ENCODE assay signal across 15 cellular contexts in genomic region chr3:42853056-42853455, GRCh38. TPM values are rescaled to one million over a fixed set of nuclear protein-coding genes. Genes with fewer than 3 reads are reported as not detected.
DNase-seq lines count a peak whose midpoint lies in the region; ATAC-seq, FAIRE-seq and TF ChIP-seq lines count a peak whose summit lies in the region.
"Had no signal": no experiment of that assay in that cellular context is flagged by ENCODE, and none has a peak within 500 bp of the region (broad histone marks: within the 10 kb centered on the region; RNA-seq: fewer than 3 reads in every experiment).

No MANE protein-coding gene starts in this region.

- H2BK15ac ChIP-seq in mesendoderm (replicated peaks; ENCODE audit: low read depth): no peak overlapping the region

- no peaks in the 10 kb centered on the region for H3K27me3 ChIP-seq in BLaER1 treated with 17β-estradiol and CSF1 and Interleukin-3, amounts not matched to agents 10 nM and 100 nM
- H3K27me3 ChIP-seq in HepG2 (ENCODE audit: control insufficient read depth in 1 of 2, insufficient read depth in 2 of 2, low read length in 2 of 2) (no peaks in the 10 kb centered on the region), thoracic aorta (replicated peaks; ENCODE audit: insufficient read depth) (no peaks in the 10 kb centered on the region), mesendoderm (ENCODE audit: insufficient read depth, low read length, poor library complexity) (no peaks in the 10 kb centered on the region)

- DNase-seq in activated CD8-positive, alpha-beta memory T cell treated with anti-CD3 and anti-CD28 coated beads, Interleukin-2, amount 50 U/mL, for 48 hours: peak; percentile 30
- DNase-seq in HepG2 (ENCODE audit: low spot score) (no peak), thoracic aorta (ENCODE audit: low spot score) (no peak), mesendoderm (no peak), substantia nigra (lab: John Stamatoyannopoulos, UW) (no peak), hippocampal formation (lab: John Stamatoyannopoulos, UW) (no peak)
- DNase-seq: DMS79, NCI-H1436 treated with DMSO at 0.1 percent for 48 hours, NCI-H524 treated with DMSO at 0.1 percent for 48 hours had no signal

- no peak for TF ChIP-seq CTCF in HepG2 (CRISPR knock-in tag; IDR thresholded peaks at IDR 0.05)
- no peak for TF ChIP-seq CTCF in thoracic aorta (IDR thresholded peaks at IDR 0.05)

- in situ Hi-C loops in HepG2 (cut with HindIII; ENCODE audit: extremely low pct_ligation_motif_present, low pct_unique_long_range_greater_than_20kb): no loop called here

- H4K20me1 ChIP-seq in BLaER1 treated with 17β-estradiol and CSF1 and Interleukin-3, amounts not matched to agents 10 nM and 100 nM: no peaks in the 10 kb centered on the region
- H4K20me1 ChIP-seq in HepG2 (ENCODE audit: insufficient read depth, low read length): no peaks in the 10 kb centered on the region

- H3K9me3 ChIP-seq in BLaER1 treated with 17β-estradiol and CSF1 and Interleukin-3, amounts not matched to agents 10 nM and 100 nM (replicated peaks in 1 of 11): no peaks in the 10 kb centered on the region
- H3K9me3 ChIP-seq in HepG2 (ENCODE audit: low read length) (no peaks in the 10 kb centered on the region), thoracic aorta (no peaks in the 10 kb centered on the region)

- H2BK5ac ChIP-seq in mesendoderm (ENCODE audit: low read length): no peak overlapping the region

- TF ChIP-seq POLR2A in HepG2 (IDR thresholded peaks at IDR 0.05; ENCODE audit: insufficient read depth in 1 of 2, low read depth in 2 of 2, low read length in 2 of 2): no peak

- H3K4ac ChIP-seq in mesendoderm (ENCODE audit: low read depth, low read length): no peak overlapping the region

- peak overlapping the region; percentile 25 to 87 (median 77); a peak in 20 of 22 replicates for H3K4me2 ChIP-seq in BLaER1 treated with 17β-estradiol and CSF1 and Interleukin-3, amounts not matched to agents 10 nM and 100 nM
- H3K4me2 ChIP-seq in HepG2 (ENCODE audit: low read depth, low read length) (peak overlapping the region; percentile 53), mesendoderm (ENCODE audit: low read length) (no peak overlapping the region)
- H3K4me2 ChIP-seq: KMS-11 had no signal

- H3K23ac ChIP-seq in mesendoderm (ENCODE audit: low read length): no peak overlapping the region

- no peak overlapping the region for H4K5ac ChIP-seq in mesendoderm (ENCODE audit: low read length)

- H3K79me1 ChIP-seq in mesendoderm (ENCODE audit: low read length): no peaks in the 10 kb centered on the region

- H3K56ac ChIP-seq in mesendoderm (ENCODE audit: low read length): no peak overlapping the region

- no peak overlapping the region for H4K8ac ChIP-seq in mesendoderm (ENCODE audit: low read depth, low read length)

- peaks cover 17 to 62% (median 49%) of the 10 kb centered on the region in 10 experiments for H3K4me1 ChIP-seq in BLaER1 treated with 17β-estradiol and CSF1 and Interleukin-3, amounts not matched to agents 10 nM and 100 nM
- peaks cover 95% of the 10 kb centered on the region for H3K4me1 ChIP-seq in HepG2 (ENCODE audit: insufficient read depth, low read length)
- H3K4me1 ChIP-seq in thoracic aorta (ENCODE audit: control insufficient read depth in 1 of 2, low read depth in 2 of 2): peaks cover 18 to 25% of the 10 kb centered on the region in 2 donors
- H3K4me1 ChIP-seq in mesendoderm (ENCODE audit: control insufficient read depth, low read depth, low read length): no peaks in the 10 kb centered on the region

- intact Hi-C loops in HepG2 (cut with micrococcal nuclease; ENCODE audit: unreplicated experiment): no loop called here

- no peaks in the 10 kb centered on the region for H3K79me2 ChIP-seq in HepG2 (ENCODE audit: insufficient read depth, low read length)
- no peaks in the 10 kb centered on the region for H3K79me2 ChIP-seq in mesendoderm (ENCODE audit: control insufficient read depth, insufficient read depth, low read length)

- H3K9ac ChIP-seq in BLaER1 treated with 17β-estradiol and CSF1 and Interleukin-3, amounts not matched to agents 10 nM and 100 nM: peak overlapping the region in 7 of 11 experiments; percentile 39 to 63 (median 47); a peak in 11 of 22 replicates
- H3K9ac ChIP-seq in HepG2 (ENCODE audit: insufficient read depth, low read depth, low read length) (peak overlapping the region; percentile 58), mesendoderm (ENCODE audit: low read length) (no peak overlapping the region)
- H3K9ac ChIP-seq: KMS-11 had no signal

- peak overlapping the region in 6 of 11 experiments; percentile 13 to 61 (median 37); a peak in 12 of 22 replicates for H3K27ac ChIP-seq in BLaER1 treated with 17β-estradiol and CSF1 and Interleukin-3, amounts not matched to agents 10 nM and 100 nM
- H3K27ac ChIP-seq in HepG2 (ENCODE audit: extremely low read length, insufficient read depth, low read length) (peak overlapping the region; percentile 98), thoracic aorta (peak overlapping the region; percentile 63 to 73), mesendoderm (ENCODE audit: low read depth, low read length) (no peak overlapping the region), substantia nigra (ENCODE audit: low read depth, low read length, poor library complexity, severe bottlenecking) (no peak overlapping the region)
- H3K27ac ChIP-seq: KMS-11 had no signal

- H3K4me3 ChIP-seq in BLaER1 treated with 17β-estradiol and CSF1 and Interleukin-3, amounts not matched to agents 10 nM and 100 nM: 0 out of 20 replicates have a peak overlapping the region, but pooled peaks of 1 of the 10 experiments have one; percentile 7
- no peak overlapping the region; a peak in 1 of 6 replicates for H3K4me3 ChIP-seq in HepG2 (replicated peaks in 1 of 3; ENCODE audit: insufficient read depth in 1 of 3, low read depth in 2 of 3, low read length in 3 of 3)
- no peak overlapping the region for H3K4me3 ChIP-seq in thoracic aorta
- no peak overlapping the region for H3K4me3 ChIP-seq in mesendoderm (ENCODE audit: low read length)

- TF ChIP-seq EP300 in HepG2 (IDR thresholded peaks at IDR 0.05; ENCODE audit: low read depth in 2 of 2, low read length in 2 of 2) (no peak), HepG2 (CRISPR knock-in tag; IDR thresholded peaks at IDR 0.05; ENCODE audit: borderline replicate concordance) (no peak)

- CTCF ChIA-PET in HepG2 (lab: Yijun Ruan, JAX; ENCODE audit: low intra/inter-chr PET ratio, low total read pairs): no interaction called here

- ATAC-seq in HepG2 (no peak), thoracic aorta (ENCODE audit: insufficient number of reproducible peaks, low FRiP score, low read depth) (no peak)

- no peak overlapping the region for H2AK5ac ChIP-seq in mesendoderm (ENCODE audit: low read length)

- TF ChIP-seq RAD21 in HepG2 (CRISPR knock-in tag; IDR thresholded peaks at IDR 0.05): no peak

- H2BK120ac ChIP-seq in mesendoderm (ENCODE audit: low read depth, low read length): no peak overlapping the region

- WGBS in HepG2 (ENCODE audit: low lambda C conversion rate): 80% methylated on average over 1 of the region's 1 CpG
- WGBS in mesendoderm (ENCODE audit: extremely low coverage, insufficient coverage, low lambda C conversion rate): no CpG with 5 or more reads among the region's 1 CpG

- POLR2A ChIA-PET in HepG2 (lab: Yijun Ruan, JAX): interaction anchor here (1.2 to 2.1 kb wide), 7 partner anchors 9 to 25 kb away, joined by 4 to 10 read pairs (median 6); partner anchors contain the start of gene CYP8B1

- H3K18ac ChIP-seq in mesendoderm (ENCODE audit: low read length): no peak overlapping the region

- no peaks in the 10 kb centered on the region for H3K36me3 ChIP-seq in BLaER1 treated with 17β-estradiol and CSF1 and Interleukin-3, amounts not matched to agents 10 nM and 100 nM
- H3K36me3 ChIP-seq in HepG2 (replicated peaks in 1 of 2; ENCODE audit: control insufficient read depth in 1 of 2, insufficient read depth in 2 of 2, low read length in 2 of 2): no peaks in the 10 kb centered on the region
- H3K36me3 ChIP-seq in thoracic aorta: no peaks in the 10 kb centered on the region
- no peaks in the 10 kb centered on the region for H3K36me3 ChIP-seq in mesendoderm (ENCODE audit: control insufficient read depth, insufficient read depth, low read length)

- FAIRE-seq in HepG2 (lab: Jason Lieb, UNC): no peak
- FAIRE-seq: H54 had no signal

- BruUV-seq in HepG2 (replicated peaks; lab: Mats Ljungman, UMichigan): no TSS peak

- H2AFZ ChIP-seq in HepG2 (ENCODE audit: low read length): no peak overlapping the region

RNA-seq across cellular contexts. Expression of gene CYP8B1, which starts 22.6 kb away (rescaled TPM):
- total RNA-seq in HepG2 (2016; rRNA removed; fragmentation: Illumina TruSeq; extraction: Trizol) (0.58 and 0.90 TPM in 2 replicates), thoracic aorta (not detected)
- total RNA-seq in HepG2 (2016; cell fraction: cytosol; rRNA removed; fragmentation: Illumina TruSeq; extraction: Trizol; ENCODE audit: low read depth): 0.20 and 0.26 TPM in 2 replicates
- total RNA-seq in HepG2 (2016; cell fraction: insoluble cytoplasmic fraction; rRNA removed; fragmentation: Illumina TruSeq; extraction: Trizol): 0.41 and 0.79 TPM in 2 replicates
- 0.25 and 0.41 TPM in 2 replicates for total RNA-seq in HepG2 (2016; cell fraction: membrane; rRNA removed; fragmentation: Illumina TruSeq; extraction: Trizol)
- total RNA-seq in HepG2 (2016; cell fraction: nucleus; rRNA removed; fragmentation: Illumina TruSeq; extraction: Trizol): 1.2 and 1.7 TPM in 2 replicates
- polyA plus RNA-seq in HepG2 (2011; rRNA removed): 2.0 and 2.8 TPM in 2 replicates
- 1.5 and 2.3 TPM in 2 replicates for polyA plus RNA-seq in HepG2 (2011; cell fraction: cytosol; rRNA removed)
- polyA plus RNA-seq in HepG2 (2011; cell fraction: nucleus; rRNA removed): 0.79 and 1.8 TPM in 2 replicates
- 2.6 and 4.9 TPM in 2 replicates for polyA plus RNA-seq in HepG2 (2012)
- polyA plus RNA-seq in HepG2 (2016; cell fraction: cytosol; fragmentation: Illumina TruSeq; extraction: Trizol; ENCODE audit: low read depth): 0.12 and 0.17 TPM in 2 replicates
- 0.52 and 0.73 TPM in 2 replicates for polyA plus RNA-seq in HepG2 (2016; cell fraction: insoluble cytoplasmic fraction; fragmentation: Illumina TruSeq; extraction: Trizol; ENCODE audit: low read depth)
- 0.31 and 0.44 TPM in 2 replicates for polyA plus RNA-seq in HepG2 (2016; cell fraction: membrane; fragmentation: Illumina TruSeq; extraction: Trizol; ENCODE audit: low read depth)
- polyA plus RNA-seq in HepG2 (2016; cell fraction: nucleus; fragmentation: Illumina TruSeq; extraction: Trizol; ENCODE audit: insufficient read depth, low read depth): 1.5 and 2.0 TPM in 2 replicates
- 4.2 TPM in 1 of 2 replicates, not detected in the other for polyA minus RNA-seq in HepG2 (2011; rRNA and poly(A)+ RNA removed; ENCODE audit: low replicate concordance)
- 2.0 and 3.6 TPM in 2 replicates for polyA minus RNA-seq in HepG2 (2011; cell fraction: cytosol; rRNA and poly(A)+ RNA removed)
- 2.4 and 2.6 TPM in 2 replicates for polyA minus RNA-seq in HepG2 (2011; cell fraction: nucleus; rRNA and poly(A)+ RNA removed)
- 0.01 TPM for polyA plus RNA-seq in mesendoderm (2013, experiment 1 of 2)
- not detected for polyA plus RNA-seq in mesendoderm (2013, experiment 2 of 2)
- total RNA-seq: M059J, RPMI7951 had no signal
- polyA plus RNA-seq: CD14-positive monocyte had no signal

RNA-seq across cellular contexts. Expression of gene ACKR2, which starts 43.8 kb away (rescaled TPM):
- total RNA-seq in HepG2 (2016; rRNA removed; fragmentation: Illumina TruSeq; extraction: Trizol) (1.1 TPM in 2 replicates), thoracic aorta (10 to 100 TPM; 10.0 to 11.9 TPM)
- total RNA-seq in HepG2 (2016; cell fraction: cytosol; rRNA removed; fragmentation: Illumina TruSeq; extraction: Trizol; ENCODE audit: low read depth): 0.62 and 2.0 TPM in 2 replicates
- total RNA-seq in HepG2 (2016; cell fraction: insoluble cytoplasmic fraction; rRNA removed; fragmentation: Illumina TruSeq; extraction: Trizol): 0.64 and 0.71 TPM in 2 replicates
- 1.1 and 1.2 TPM in 2 replicates for total RNA-seq in HepG2 (2016; cell fraction: membrane; rRNA removed; fragmentation: Illumina TruSeq; extraction: Trizol)
- 1.1 and 2.7 TPM in 2 replicates for total RNA-seq in HepG2 (2016; cell fraction: nucleus; rRNA removed; fragmentation: Illumina TruSeq; extraction: Trizol)
- polyA plus RNA-seq in HepG2 (2011; rRNA removed): 1.9 and 2.6 TPM in 2 replicates
- 0.87 and 1.3 TPM in 2 replicates for polyA plus RNA-seq in HepG2 (2011; cell fraction: cytosol; rRNA removed)
- polyA plus RNA-seq in HepG2 (2011; cell fraction: nucleus; rRNA removed): 1.9 and 2.1 TPM in 2 replicates
- polyA plus RNA-seq in HepG2 (2012): 1.4 and 1.8 TPM in 2 replicates
- polyA plus RNA-seq in HepG2 (2016; cell fraction: cytosol; fragmentation: Illumina TruSeq; extraction: Trizol; ENCODE audit: low read depth): 0.19 and 0.42 TPM in 2 replicates
- polyA plus RNA-seq in HepG2 (2016; cell fraction: insoluble cytoplasmic fraction; fragmentation: Illumina TruSeq; extraction: Trizol; ENCODE audit: low read depth): 0.44 and 0.74 TPM in 2 replicates
- 0.29 and 0.34 TPM in 2 replicates for polyA plus RNA-seq in HepG2 (2016; cell fraction: membrane; fragmentation: Illumina TruSeq; extraction: Trizol; ENCODE audit: low read depth)
- 0.83 and 1.5 TPM in 2 replicates for polyA plus RNA-seq in HepG2 (2016; cell fraction: nucleus; fragmentation: Illumina TruSeq; extraction: Trizol; ENCODE audit: insufficient read depth, low read depth)
- polyA minus RNA-seq in HepG2 (2011; rRNA and poly(A)+ RNA removed; ENCODE audit: low replicate concordance): 0.05 and 6.0 TPM in 2 replicates
- polyA minus RNA-seq in HepG2 (2011; cell fraction: cytosol; rRNA and poly(A)+ RNA removed): 3.0 and 3.5 TPM in 2 replicates
- polyA minus RNA-seq in HepG2 (2011; cell fraction: nucleus; rRNA and poly(A)+ RNA removed): 3.5 and 6.0 TPM in 2 replicates
- 0.27 TPM for polyA plus RNA-seq in mesendoderm (2013, experiment 1 of 2)
- 0.27 TPM for polyA plus RNA-seq in mesendoderm (2013, experiment 2 of 2)
- total RNA-seq: RPMI7951 had no signal
- polyA plus RNA-seq: CD14-positive monocyte had no signal

RNA-seq across cellular contexts. Expression of gene HIGD1A, which starts 48.8 kb away (rescaled TPM):
- total RNA-seq in HepG2 (2016; rRNA removed; fragmentation: Illumina TruSeq; extraction: Trizol) (253 and 379 TPM in 2 replicates), thoracic aorta (100 to 1,000 TPM; 163 to 169 TPM)
- 47.7 and 48.6 TPM in 2 replicates for total RNA-seq in HepG2 (2016; cell fraction: cytosol; rRNA removed; fragmentation: Illumina TruSeq; extraction: Trizol; ENCODE audit: low read depth)
- 250 and 416 TPM in 2 replicates for total RNA-seq in HepG2 (2016; cell fraction: insoluble cytoplasmic fraction; rRNA removed; fragmentation: Illumina TruSeq; extraction: Trizol)
- total RNA-seq in HepG2 (2016; cell fraction: membrane; rRNA removed; fragmentation: Illumina TruSeq; extraction: Trizol): 136 and 157 TPM in 2 replicates
- 98.8 and 101 TPM in 2 replicates for total RNA-seq in HepG2 (2016; cell fraction: nucleus; rRNA removed; fragmentation: Illumina TruSeq; extraction: Trizol)
- 175 and 222 TPM in 2 replicates for polyA plus RNA-seq in HepG2 (2011; rRNA removed)
- polyA plus RNA-seq in HepG2 (2011; cell fraction: cytosol; rRNA removed): 84.7 and 175 TPM in 2 replicates
- polyA plus RNA-seq in HepG2 (2011; cell fraction: nucleus; rRNA removed): 20.5 and 47.2 TPM in 2 replicates
- polyA plus RNA-seq in HepG2 (2012): 196 and 210 TPM in 2 replicates
- 58.2 and 60.2 TPM in 2 replicates for polyA plus RNA-seq in HepG2 (2016; cell fraction: cytosol; fragmentation: Illumina TruSeq; extraction: Trizol; ENCODE audit: low read depth)
- polyA plus RNA-seq in HepG2 (2016; cell fraction: insoluble cytoplasmic fraction; fragmentation: Illumina TruSeq; extraction: Trizol; ENCODE audit: low read depth): 380 and 413 TPM in 2 replicates
- 121 and 132 TPM in 2 replicates for polyA plus RNA-seq in HepG2 (2016; cell fraction: membrane; fragmentation: Illumina TruSeq; extraction: Trizol; ENCODE audit: low read depth)
- polyA plus RNA-seq in HepG2 (2016; cell fraction: nucleus; fragmentation: Illumina TruSeq; extraction: Trizol; ENCODE audit: insufficient read depth, low read depth): 141 TPM in 2 replicates
- polyA minus RNA-seq in HepG2 (2011; rRNA and poly(A)+ RNA removed; ENCODE audit: low replicate concordance): 17.0 and 26.1 TPM in 2 replicates
- polyA minus RNA-seq in HepG2 (2011; cell fraction: cytosol; rRNA and poly(A)+ RNA removed): 99.1 and 123 TPM in 2 replicates
- 38.9 and 61.0 TPM in 2 replicates for polyA minus RNA-seq in HepG2 (2011; cell fraction: nucleus; rRNA and poly(A)+ RNA removed)
- 244 TPM for polyA plus RNA-seq in mesendoderm (2013, experiment 1 of 2)
- polyA plus RNA-seq in mesendoderm (2013, experiment 2 of 2): 237 TPM

RNA-seq across cellular contexts. Expression of gene ZNF662, which starts 52.9 kb away (rescaled TPM):
- total RNA-seq in HepG2 (2016; rRNA removed; fragmentation: Illumina TruSeq; extraction: Trizol) (not detected in 2 replicates), thoracic aorta (10 to 100 TPM in 1 of 2 donors, 1 to 10 TPM in 1; 8.9 to 12.6 TPM)
- not detected in 2 replicates for total RNA-seq in HepG2 (2016; cell fraction: cytosol; rRNA removed; fragmentation: Illumina TruSeq; extraction: Trizol; ENCODE audit: low read depth)
- 0.02 TPM in 1 of 2 replicates, not detected in the other for total RNA-seq in HepG2 (2016; cell fraction: insoluble cytoplasmic fraction; rRNA removed; fragmentation: Illumina TruSeq; extraction: Trizol)
- not detected in 2 replicates for total RNA-seq in HepG2 (2016; cell fraction: membrane; rRNA removed; fragmentation: Illumina TruSeq; extraction: Trizol)
- not detected in 2 replicates for total RNA-seq in HepG2 (2016; cell fraction: nucleus; rRNA removed; fragmentation: Illumina TruSeq; extraction: Trizol)
- polyA plus RNA-seq in HepG2 (2011; rRNA removed): 0.05 TPM in 1 of 2 replicates, not detected in the other
- polyA plus RNA-seq in HepG2 (2011; cell fraction: cytosol; rRNA removed): not detected in 2 replicates
- not detected in 2 replicates for polyA plus RNA-seq in HepG2 (2011; cell fraction: nucleus; rRNA removed)
- not detected in 2 replicates for polyA plus RNA-seq in HepG2 (2012)
- polyA plus RNA-seq in HepG2 (2016; cell fraction: cytosol; fragmentation: Illumina TruSeq; extraction: Trizol; ENCODE audit: low read depth): not detected in 2 replicates
- not detected in 2 replicates for polyA plus RNA-seq in HepG2 (2016; cell fraction: insoluble cytoplasmic fraction; fragmentation: Illumina TruSeq; extraction: Trizol; ENCODE audit: low read depth)
- polyA plus RNA-seq in HepG2 (2016; cell fraction: membrane; fragmentation: Illumina TruSeq; extraction: Trizol; ENCODE audit: low read depth): not detected in 2 replicates
- not detected in 2 replicates for polyA plus RNA-seq in HepG2 (2016; cell fraction: nucleus; fragmentation: Illumina TruSeq; extraction: Trizol; ENCODE audit: insufficient read depth, low read depth)
- not detected in 2 replicates for polyA minus RNA-seq in HepG2 (2011; rRNA and poly(A)+ RNA removed; ENCODE audit: low replicate concordance)
- polyA minus RNA-seq in HepG2 (2011; cell fraction: cytosol; rRNA and poly(A)+ RNA removed): not detected in 2 replicates
- 0.26 and 0.50 TPM in 2 replicates for polyA minus RNA-seq in HepG2 (2011; cell fraction: nucleus; rRNA and poly(A)+ RNA removed)
- 0.10 TPM for polyA plus RNA-seq in mesendoderm (2013, experiment 1 of 2)
- polyA plus RNA-seq in mesendoderm (2013, experiment 2 of 2): 0.08 TPM
- polyA plus RNA-seq: CD14-positive monocyte had no signal

Comparison
In these comparisons a context has a peak if more than half of its experiments do, and no peak if none do; other contexts are left out.
1. H3K27ac ChIP-seq: peak in BLaER1 treated with 17β-estradiol and CSF1 and Interleukin-3, amounts not matched to agents 10 nM and 100 nM (6 of 11), HepG2 (single experiment) and thoracic aorta (2 of 2); none in mesendoderm (single experiment) and substantia nigra (single experiment).